8 cellular contexts compared by ENCODE assay signal in genomic region chr21:41169258-41169576, GRCh38. TPM values are rescaled to one million over a fixed set of nuclear protein-coding genes. Genes with fewer than 3 reads are reported as not detected.
DNase-seq lines count a peak whose midpoint lies in the region; ATAC-seq and TF ChIP-seq lines count a peak whose summit lies in the region.

No MANE protein-coding gene starts in this region.

- peaks cover 25% of the 10 kb centered on the region; the same call in 1 of the 2 replicates for H3K79me2 ChIP-seq in HCT116 (ENCODE audit: insufficient read depth, low read length)

- WGBS in lower leg skin, 2 donors, result 1 to 2% methylated on average over 3 of the region's 3 CpGs

- H3K36me3 ChIP-seq in HCT116 (ENCODE audit: control insufficient read depth in 1 of 2, insufficient read depth in 2 of 2, low read length in 2 of 2) (no peaks in the 10 kb centered on the region), iPS-15b (ENCODE audit: control insufficient read depth, insufficient read depth, low read length) (no peaks in the 10 kb centered on the region)

- H4K20me1 ChIP-seq in HCT116 (ENCODE audit: insufficient read depth), result no peaks in the 10 kb centered on the region; the same call in 1 of the 2 replicates

- peaks cover 12% of the 10 kb centered on the region for H3K4me1 Mint-ChIP-seq in activated naive CD8-positive, alpha-beta T cell (ENCODE audit: low read depth)

- no peak overlapping the region for H2AFZ ChIP-seq in HCT116 (ENCODE audit: low read depth, low read length, poor library complexity, severe bottlenecking)

- no TSS peak for BruUV-seq in HCT116 (replicated peaks; lab: Mats Ljungman, UMichigan)

- peaks cover 7 to 30% of the 10 kb centered on the region in 2 experiments; a peak in 3 of 4 replicates for H3K4me1 ChIP-seq in HCT116 (ENCODE audit: control insufficient read depth in 1 of 2, insufficient read depth in 2 of 2, low read length in 2 of 2)
- H3K4me1 ChIP-seq in iPS-15b (ENCODE audit: control insufficient read depth, insufficient read depth, low read length), result peaks cover 3% of the 10 kb centered on the region

- TF ChIP-seq RAD21 in HCT116 (IDR thresholded peaks at IDR 0.05; ENCODE audit: low read depth), result no peak

- POLR2A ChIA-PET in HCT116 (lab: Charles Lee), result interaction anchor here (0.5 kb wide), 1 partner anchor 16 kb away, joined by 3 read pairs; no protein-coding TSS in a partner anchor

- intact Hi-C loops in HCT116 (cut with micrococcal nuclease) (no loop called here), lower leg skin (cut with DNase I; ENCODE audit: low total_unique reads) (no loop called here)

- CTCF ChIA-PET in HCT116 (lab: Charles Lee), result interaction anchor here (0.6 kb wide), 1 partner anchor 487 kb away, joined by 4 read pairs; no protein-coding TSS in a partner anchor

- TF ChIP-seq POLR2A in HCT116 (IDR thresholded peaks at IDR 0.05; ENCODE audit: borderline replicate concordance, extremely low read depth, insufficient read depth, insufficient read length) (no peak), lower leg skin (IDR thresholded peaks at IDR 0.05) (no peak)

- H3K9me2 ChIP-seq in HCT116 (ENCODE audit: insufficient read depth), result no peaks in the 10 kb centered on the region

- TF ChIP-seq CTCF in HCT116 (IDR thresholded peaks at IDR 0.05 in 2 of 3, conservative IDR thresholded peaks at IDR 0.05 in 1 of 3; ENCODE audit: borderline replicate concordance in 1 of 3, insufficient read depth in 1 of 3, low read depth in 2 of 3, low read length in 2 of 3) (no peak), lower leg skin (IDR thresholded peaks at IDR 0.05) (no peak)

- H3K27ac Mint-ChIP-seq in activated naive CD8-positive, alpha-beta T cell, result no peak overlapping the region

- peak overlapping the region; percentile 67 to 77 for H3K4me3 ChIP-seq in HCT116 (replicated peaks in 1 of 2; ENCODE audit: low read depth in 1 of 2, low read length in 2 of 2)
- H3K4me3 ChIP-seq in iPS-15b (ENCODE audit: low read depth, low read length), result peak overlapping the region; percentile 60
- peak overlapping the region; percentile 55 to 85 (median 67) for H3K4me3 ChIP-seq in skin epidermis
- no peak overlapping the region for H3K4me3 ChIP-seq in lower leg skin (ENCODE audit: low read depth, poor library complexity, severe bottlenecking)

- RAD21 ChIA-PET in HCT116 (lab: Charles Lee; ENCODE audit: low non-redundant PET in 1 of 2, low total read pairs in 2 of 2, uncharacterized antibody in 2 of 2, unreplicated experiment in 2 of 2), result interaction anchor here in 1 of 2 experiments (0.5 kb wide), 1 partner anchor 421 kb away, joined by 3 read pairs; no protein-coding TSS in a partner anchor

- peaks cover 26% of the 10 kb centered on the region for H3K27me3 Mint-ChIP-seq in activated naive CD8-positive, alpha-beta T cell

- H3K4me3 Mint-ChIP-seq in activated naive CD8-positive, alpha-beta T cell, result peak overlapping the region; percentile 79

- no peak overlapping the region for H3K27ac ChIP-seq in HCT116 (ENCODE audit: low read depth, low read length)
- peak overlapping the region in 15 of 21 experiments; percentile 24 to 99 (median 89) for H3K27ac ChIP-seq in skin epidermis

- H3K9ac ChIP-seq in HCT116 (ENCODE audit: low read length) (peak overlapping the region; percentile 59), iPS-15b (ENCODE audit: low read depth, low read length) (no peak overlapping the region)

- DNase-seq in HCT116 (ENCODE audit: low read depth, low spot score), result no peak
- DNase-seq in lower leg skin (ENCODE audit: low spot score in 2 of 2), result no peak
- DNase-seq in glomerular visceral epithelial cell (ENCODE audit: extremely low spot score), result no peak
- no peak for DNase-seq in nucleus accumbens (lab: John Stamatoyannopoulos, UW)

- no peaks in the 10 kb centered on the region for H3K36me3 Mint-ChIP-seq in activated naive CD8-positive, alpha-beta T cell

- H3K4me2 ChIP-seq in HCT116 (ENCODE audit: low read length), result peak overlapping the region; percentile 95

- H3K9me3 Mint-ChIP-seq in activated naive CD8-positive, alpha-beta T cell (ENCODE audit: low read depth), result no peaks in the 10 kb centered on the region

- H3K9me3 ChIP-seq in HCT116 (ENCODE audit: control insufficient read depth in 1 of 2, insufficient read depth in 1 of 2, low read depth in 1 of 2, low read length in 2 of 2) (no peaks in the 10 kb centered on the region), iPS-15b (ENCODE audit: control insufficient read depth, insufficient read depth, low read length) (no peaks in the 10 kb centered on the region)

- ATAC-seq in HCT116 (no peak), HG02759 (IDR thresholded peaks at IDR 0.05; ENCODE audit: unreplicated experiment) (no peak)

- H3K27me3 ChIP-seq in HCT116 (ENCODE audit: insufficient read depth, low read length) (no peaks in the 10 kb centered on the region), iPS-15b (ENCODE audit: control insufficient read depth, insufficient read depth, low read length) (peaks cover 37% of the 10 kb centered on the region)

TF ChIP-seq in HCT116, 20 proteins besides CTCF, POLR2A, EP300 and RAD21 (continues in another document):
- TF ChIP-seq ZFX (IDR thresholded peaks at IDR 0.05), result no peak
- TF ChIP-seq SRF (IDR thresholded peaks at IDR 0.05; ENCODE audit: low read depth), result no peak
- no peak for TF ChIP-seq YY1 (IDR thresholded peaks at IDR 0.05; ENCODE audit: extremely low read depth, insufficient replicate concordance, low read depth, low read length)
- TF ChIP-seq FOSL1 (IDR thresholded peaks at IDR 0.05; ENCODE audit: low read depth), result no peak
- TF ChIP-seq MAX (IDR thresholded peaks at IDR 0.05), result no peak
- TF ChIP-seq EZH2 (IDR thresholded peaks at IDR 0.05), result no peak
- no peak for TF ChIP-seq EGR1 (IDR thresholded peaks at IDR 0.05; ENCODE audit: low read depth)
- TF ChIP-seq EZH2phosphoT487 (IDR thresholded peaks at IDR 0.05; ENCODE audit: borderline replicate concordance), result no peak
- no peak for TF ChIP-seq ZBTB33 (IDR thresholded peaks at IDR 0.05; ENCODE audit: extremely low read depth, insufficient replicate concordance, low read length)
- no peak for TF ChIP-seq ELF1 (IDR thresholded peaks at IDR 0.05; ENCODE audit: borderline replicate concordance, low read depth)
- no peak for TF ChIP-seq ZNF274 (IDR thresholded peaks at IDR 0.05; ENCODE audit: low read depth, low read length)
- no peak for TF ChIP-seq SP1 (IDR thresholded peaks at IDR 0.05; ENCODE audit: low read depth)
- TF ChIP-seq SIN3A (IDR thresholded peaks at IDR 0.05; ENCODE audit: low read depth), result no peak
- no peak for TF ChIP-seq CEBPB (IDR thresholded peaks at IDR 0.05; ENCODE audit: low read depth)
- TF ChIP-seq POLR2AphosphoS5 (IDR thresholded peaks at IDR 0.05; ENCODE audit: low read depth, low read length), result no peak
- TF ChIP-seq JUND (IDR thresholded peaks at IDR 0.05), result no peak
- no peak for TF ChIP-seq CBX3 (IDR thresholded peaks at IDR 0.05; ENCODE audit: low read depth)
- no peak for TF ChIP-seq REST (IDR thresholded peaks at IDR 0.05; ENCODE audit: low read depth)
- no peak for TF ChIP-seq TCF7L2 (IDR thresholded peaks at IDR 0.05; ENCODE audit: borderline replicate concordance, extremely low read depth, insufficient read depth, insufficient read length)

RNA-seq across cellular contexts. Expression of gene BACE2, which starts 1.3 kb away (rescaled TPM):
- total RNA-seq in HCT116 (2021; ENCODE audit: unreplicated experiment), result 23.2 TPM
- 21.8 and 23.6 TPM in 2 replicates for polyA plus RNA-seq in HCT116 (2012)
- 10 to 100 TPM; 12.2 to 44.7 (median 27.2) TPM for total RNA-seq in lower leg skin
